Comparison of ENCODE assay signal across 17 cellular contexts in genomic region chrX:49199315-49199595, GRCh38. TPM values are rescaled to one million over a fixed set of nuclear protein-coding genes. Genes with fewer than 3 reads are reported as not detected.
DNase-seq lines count a peak whose midpoint lies in the region; ATAC-seq and TF ChIP-seq lines count a peak whose summit lies in the region.
"Had no signal": no experiment of that assay in that cellular context is flagged by ENCODE, and none has a peak within 500 bp of the region (broad histone marks: within the 10 kb centered on the region; RNA-seq: fewer than 3 reads in every experiment).

No MANE protein-coding gene starts in this region.

- no peak for DNase-seq in CD8-positive, alpha-beta T cell
- no peak for DNase-seq in WTC11 (ENCODE audit: low spot score)
- no peak for DNase-seq in glutamatergic neuron
- DNase-seq in kidney glomerular epithelial cell (lab: John Stamatoyannopoulos, UW): no peak
- DNase-seq in PC-9: no peak
- no peak for DNase-seq in HFFc6
- DNase-seq: left ventricle myocardium superior; NCI-H1694; NCI-H748 treated with DMSO at 0.1 percent for 48 hours; Right ventricle myocardium superior; stimulated activated CD4-positive, alpha-beta T cell treated with anti-CD3 and anti-CD28 coated beads, Interleukin-2, amount 100 ng/mL, for 24 hours had no signal

- H3K27me3 ChIP-seq in CD8-positive, alpha-beta T cell (ENCODE audit: insufficient read depth, low read length): no peaks in the 10 kb centered on the region
- no peaks in the 10 kb centered on the region for H3K27me3 ChIP-seq in PC-9 (ENCODE audit: insufficient read depth, low read depth)
- H3K27me3 ChIP-seq: adrenal gland, esophagus squamous epithelium, hepatocyte, vagina had no signal

- H3F3A ChIP-seq in PC-9 (ENCODE audit: insufficient read depth, low read depth): no peaks in the 10 kb centered on the region

- intact Hi-C loops in CD8-positive, alpha-beta T cell (cut with DNase I, micrococcal nuclease): loop anchor here (5.0 to 10.0 kb wide), 2 partner anchors 676 to 723 kb away; partner anchors contain the start of genes CLCN5 (in 1 of the 2) and USP27X (in 1 of the 2)
- intact Hi-C loops in PC-9 (cut with micrococcal nuclease; ENCODE audit: unreplicated experiment): no loop called here

- CTCF ChIA-PET in CD8-positive, alpha-beta T cell (lab: Charles Lee): no interaction called here
- CTCF ChIA-PET in WTC11 (lab: Charles Lee): no interaction called here
- CTCF ChIA-PET in PC-9 (lab: Charles Lee): no interaction called here

- H3K9me3 Mint-ChIP-seq in CD8-positive, alpha-beta T cell: no peaks in the 10 kb centered on the region
- no peaks in the 10 kb centered on the region for H3K9me3 Mint-ChIP-seq in WTC11
- peaks cover 12% of the 10 kb centered on the region for H3K9me3 Mint-ChIP-seq in glutamatergic neuron (ENCODE audit: unreplicated experiment)
- H3K9me3 Mint-ChIP-seq in HFFc6: no peaks in the 10 kb centered on the region

- H3K36me3 ChIP-seq in CD8-positive, alpha-beta T cell (ENCODE audit: insufficient read depth, low read length): no peaks in the 10 kb centered on the region
- H3K36me3 ChIP-seq in PC-9 (ENCODE audit: low read depth): no peaks in the 10 kb centered on the region
- H3K36me3 ChIP-seq: adrenal gland, esophagus squamous epithelium, vagina had no signal

- ATAC-seq in CD8-positive, alpha-beta T cell: no peak
- ATAC-seq in WTC11 (no peak), GM19351 (IDR thresholded peaks at IDR 0.05; ENCODE audit: unreplicated experiment) (no peak)

- peaks cover 14% of the 10 kb centered on the region for H3K4me1 Mint-ChIP-seq in CD8-positive, alpha-beta T cell (ENCODE audit: low read depth)
- H3K4me1 Mint-ChIP-seq in WTC11 (peaks cover 18% of the 10 kb centered on the region), glutamatergic neuron (ENCODE audit: low read depth, unreplicated experiment) (peaks cover 15% of the 10 kb centered on the region), HFFc6 (ENCODE audit: low read depth) (peaks cover 7% of the 10 kb centered on the region; the same call in 1 of the 2 replicates)

- H2AFZ ChIP-seq in PC-9: no peak overlapping the region
- H2AFZ ChIP-seq: hepatocyte had no signal

- H3K9me2 ChIP-seq in PC-9 (ENCODE audit: insufficient read depth): no peaks in the 10 kb centered on the region

- BruUV-seq in PC-9 (replicated peaks; lab: Mats Ljungman, UMichigan): no TSS peak

- H3K4me3 Mint-ChIP-seq in CD8-positive, alpha-beta T cell: peak overlapping the region; percentile 22
- H3K4me3 Mint-ChIP-seq in WTC11 (peak overlapping the region; percentile 61), glutamatergic neuron (ENCODE audit: unreplicated experiment) (peak overlapping the region; percentile 95), HFFc6 (no peak overlapping the region)

- H3K27ac ChIP-seq in 22Rv1: peak overlapping the region; percentile 56; the same call in 1 of the 2 replicates
- no peak overlapping the region for H3K27ac ChIP-seq in CD8-positive, alpha-beta T cell (ENCODE audit: low read depth, low read length)
- no peak overlapping the region for H3K27ac ChIP-seq in PC-9
- H3K27ac ChIP-seq: esophagus squamous epithelium, hepatocyte, vagina had no signal

- H3K4me2 ChIP-seq in PC-9: no peak overlapping the region

- H3K4me1 ChIP-seq in CD8-positive, alpha-beta T cell (ENCODE audit: insufficient read depth, low read length): no peaks in the 10 kb centered on the region
- no peaks in the 10 kb centered on the region for H3K4me1 ChIP-seq in PC-9 (replicated peaks; ENCODE audit: insufficient read depth)
- H3K4me1 ChIP-seq: adrenal gland had no signal

- no peak overlapping the region for H3K27ac Mint-ChIP-seq in CD8-positive, alpha-beta T cell
- H3K27ac Mint-ChIP-seq in WTC11 (no peak overlapping the region), glutamatergic neuron (ENCODE audit: unreplicated experiment) (peak overlapping the region; percentile 98), HFFc6 (no peak overlapping the region)

- no peaks in the 10 kb centered on the region for H3K79me2 ChIP-seq in PC-9 (ENCODE audit: low read depth)
- H3K79me2 ChIP-seq: hepatocyte had no signal

- H3K4me3 ChIP-seq in CD8-positive, alpha-beta T cell (ENCODE audit: low read depth, low read length): peak overlapping the region; percentile 11
- H3K4me3 ChIP-seq in PC-9: no peak overlapping the region
- H3K4me3 ChIP-seq: hepatocyte had no signal

- no peaks in the 10 kb centered on the region for H3K9me3 ChIP-seq in CD8-positive, alpha-beta T cell (ENCODE audit: low read length)
- H3K9me3 ChIP-seq in PC-9 (ENCODE audit: insufficient read depth, low read depth): no peaks in the 10 kb centered on the region
- H3K9me3 ChIP-seq: adrenal gland, esophagus squamous epithelium, vagina had no signal

- no peaks in the 10 kb centered on the region for H3K27me3 Mint-ChIP-seq in CD8-positive, alpha-beta T cell (ENCODE audit: low read depth)
- H3K27me3 Mint-ChIP-seq in WTC11 (ENCODE audit: low read depth): no peaks in the 10 kb centered on the region; the same call in 1 of the 2 replicates
- peaks cover 12% of the 10 kb centered on the region for H3K27me3 Mint-ChIP-seq in glutamatergic neuron (ENCODE audit: unreplicated experiment)
- peaks cover 2% of the 10 kb centered on the region; the same call in 1 of the 2 replicates for H3K27me3 Mint-ChIP-seq in HFFc6 (ENCODE audit: insufficient read depth)

- POLR2A ChIA-PET in CD8-positive, alpha-beta T cell (lab: Charles Lee): no interaction called here
- POLR2A ChIA-PET in WTC11 (lab: Charles Lee) (no interaction called here), PC-9 (lab: Charles Lee; ENCODE audit: unreplicated experiment) (no interaction called here)

- no peaks in the 10 kb centered on the region for H4K20me1 ChIP-seq in PC-9 (ENCODE audit: insufficient read depth)

- TF ChIP-seq CTCF in 22Rv1 (IDR thresholded peaks at IDR 0.05) (no peak), WTC11 (IDR thresholded peaks at IDR 0.05) (no peak), glutamatergic neuron (IDR thresholded peaks at IDR 0.05; ENCODE audit: partially characterized antibody, unreplicated experiment) (no peak), PC-9 (conservative IDR thresholded peaks at IDR 0.05) (no peak), HFFc6 (IDR thresholded peaks at IDR 0.05) (no peak)
- no peak for TF ChIP-seq CTCF in CD8-positive, alpha-beta T cell (IDR thresholded peaks at IDR 0.05)

- H3K36me3 Mint-ChIP-seq in CD8-positive, alpha-beta T cell: peaks cover 3% of the 10 kb centered on the region
- H3K36me3 Mint-ChIP-seq in WTC11 (no peaks in the 10 kb centered on the region), glutamatergic neuron (ENCODE audit: unreplicated experiment) (peaks cover 8% of the 10 kb centered on the region), HFFc6 (ENCODE audit: low read depth) (no peaks in the 10 kb centered on the region)

TF ChIP-seq in WTC11, 78 proteins besides CTCF, POLR2A, EP300 and RAD21 (continues in another document):
- TF ChIP-seq ZNF263 (CRISPR knock-in tag; IDR thresholded peaks at IDR 0.05; ENCODE audit: low read depth): no peak
- TF ChIP-seq USF1 (CRISPR knock-in tag; IDR thresholded peaks at IDR 0.05): no peak
- no peak for TF ChIP-seq IRF2 (CRISPR knock-in tag; IDR thresholded peaks at IDR 0.05; ENCODE audit: borderline replicate concordance, low read depth)

RNA-seq across cellular contexts. Expression of gene SYP, which starts 0.7 kb away (rescaled TPM):
- under 1 TPM; 0.44 to 0.65 TPM for total RNA-seq in CD8-positive, alpha-beta T cell
- total RNA-seq in WTC11 (2021) (4.8 to 7.0 TPM (median 5.3 TPM) in 3 replicates), glutamatergic neuron (ENCODE audit: unreplicated experiment) (291 TPM), PC-9 (2021) (0.44 and 0.63 TPM in 2 replicates)
- under 1 TPM; 0.11 to 0.34 (median 0.24) TPM for total RNA-seq in HFFc6 (2021; fragmentation: NEBNext Ultra II Directional; extraction: Animal tissue kit (Norgen Biotek cat#: 25700))

RNA-seq across cellular contexts. Expression of gene PRICKLE3, which starts 13.1 kb away (rescaled TPM):
- 1 to 10 TPM in 1 of 2 experiments, under 1 TPM in 1; 0.98 to 1.5 TPM for total RNA-seq in CD8-positive, alpha-beta T cell
- 12.5 to 14.6 TPM (median 12.8 TPM) in 3 replicates for total RNA-seq in WTC11 (2021)
- total RNA-seq in glutamatergic neuron (ENCODE audit: unreplicated experiment): 1.6 TPM
- 13.1 and 13.5 TPM in 2 replicates for total RNA-seq in PC-9 (2021)
- total RNA-seq in HFFc6 (2021; fragmentation: NEBNext Ultra II Directional; extraction: Animal tissue kit (Norgen Biotek cat#: 25700)): 10 to 100 TPM in 3 of 6 experiments, 1 to 10 TPM in 3; 8.0 to 10.7 (median 9.7) TPM

RNA-seq across cellular contexts. Expression of gene PLP2, which starts 27.6 kb away (rescaled TPM):
- 10 to 100 TPM; 95.9 to 96.4 TPM for total RNA-seq in CD8-positive, alpha-beta T cell
- total RNA-seq in WTC11 (2021) (11.8 to 12.9 TPM (median 12.4 TPM) in 3 replicates), glutamatergic neuron (ENCODE audit: unreplicated experiment) (12.2 TPM), PC-9 (2021) (90.0 and 94.5 TPM in 2 replicates)
- total RNA-seq in HFFc6 (2021; fragmentation: NEBNext Ultra II Directional; extraction: Animal tissue kit (Norgen Biotek cat#: 25700)): 100 to 1,000 TPM; 163 to 214 (median 178) TPM

RNA-seq across cellular contexts. Expression of gene CACNA1F, which starts 33.9 kb away (rescaled TPM):
- total RNA-seq in CD8-positive, alpha-beta T cell: under 1 TPM; 0.84 to 0.86 TPM
- 1.6 to 2.7 TPM (median 1.8 TPM) in 3 replicates for total RNA-seq in WTC11 (2021)
- 0.47 TPM for total RNA-seq in glutamatergic neuron (ENCODE audit: unreplicated experiment)
- total RNA-seq in PC-9 (2021): not detected in 2 replicates
- not detected for total RNA-seq in HFFc6 (2021; fragmentation: NEBNext Ultra II Directional; extraction: Animal tissue kit (Norgen Biotek cat#: 25700))

RNA-seq across cellular contexts. Expression of gene CCDC22, which starts 36.0 kb away (rescaled TPM):
- total RNA-seq in CD8-positive, alpha-beta T cell: 10 to 100 TPM; 13.9 to 15.0 TPM
- total RNA-seq in WTC11 (2021) (10.2 to 13.4 TPM (median 13.2 TPM) in 3 replicates), glutamatergic neuron (ENCODE audit: unreplicated experiment) (15.0 TPM), PC-9 (2021) (8.6 and 9.2 TPM in 2 replicates)
- total RNA-seq in HFFc6 (2021; fragmentation: NEBNext Ultra II Directional; extraction: Animal tissue kit (Norgen Biotek cat#: 25700)): 10 to 100 TPM; 12.9 to 16.3 (median 15.1) TPM

Comparison
In these comparisons a context has a peak if more than half of its experiments do, and no peak if none do; other contexts are left out.
1. RNA of gene SYP, which starts 0.7 kb away (total RNA-seq): 291 TPM in glutamatergic neuron (single experiment); 4.8 to 7.0 TPM in WTC11, 0.44 to 0.65 TPM in CD8-positive, alpha-beta T cell, 0.44 to 0.63 TPM in PC-9 and 0.11 to 0.34 TPM in HFFc6; every median in the first group is over 10 times any median in the second.